Comparison of ENCODE assay signal across 8 cellular contexts in the genomic region with DNA sequence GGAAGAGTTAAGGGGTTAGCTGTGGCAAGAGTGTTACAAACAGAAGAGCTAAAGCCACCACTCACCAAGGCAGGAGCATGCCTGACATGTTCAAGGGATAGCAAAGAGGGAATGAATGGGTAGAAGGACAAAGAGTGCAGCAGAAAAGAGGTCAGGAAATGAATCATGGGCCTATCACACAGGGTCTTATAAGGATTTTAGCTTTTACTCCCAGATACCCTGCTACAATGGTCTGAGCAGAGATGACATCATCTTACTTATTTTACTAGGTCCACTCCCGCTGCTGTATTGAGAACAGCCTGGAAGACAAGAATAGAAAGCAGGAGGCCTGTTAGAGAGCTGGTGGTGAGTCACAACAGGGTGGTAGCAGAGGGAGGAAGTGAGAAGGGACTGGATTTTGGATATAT. TPM values are rescaled to one million over a fixed set of nuclear protein-coding genes. Genes with fewer than 3 reads are reported as not detected.
DNase-seq lines count a peak whose midpoint lies in the region; ATAC-seq and TF ChIP-seq lines count a peak whose summit lies in the region.

No MANE protein-coding gene starts in this region.

- peak overlapping the region; percentile 64 for H3K4me2 ChIP-seq in skeletal muscle satellite cell (ENCODE audit: low read length)

- H3K9me3 ChIP-seq in AG04450 (ENCODE audit: control insufficient read depth, insufficient read depth, low read length) (no peaks in the 10 kb centered on the region), skeletal muscle satellite cell (replicated peaks; ENCODE audit: low read length) (no peaks in the 10 kb centered on the region)

- DNase-seq in AG04450 (ENCODE audit: low read depth, low spot score): peak; percentile 77
- DNase-seq in SIG-M5 (lab: John Stamatoyannopoulos, UW): peak; percentile 4
- peak; percentile 71 to 92 for DNase-seq in foreskin keratinocyte
- DNase-seq in lower leg skin (ENCODE audit: low spot score in 2 of 2): no peak

- H3K36me3 ChIP-seq in skeletal muscle satellite cell (ENCODE audit: insufficient read depth, low read length): peaks cover 35% of the 10 kb centered on the region

- TF ChIP-seq CTCF in AG04450 (IDR thresholded peaks at IDR 0.05; ENCODE audit: low read depth, low read length): no peak
- no peak for TF ChIP-seq CTCF in foreskin keratinocyte (conservative IDR thresholded peaks at IDR 0.05)
- no peak for TF ChIP-seq CTCF in lower leg skin (IDR thresholded peaks at IDR 0.05)

- CTCF ChIA-PET in AG04450 (lab: Charles Lee): interaction anchor here (0.8 to 6.7 kb wide), 5 partner anchors 7 to 207 kb away, joined by 3 to 89 read pairs (median 8); a partner anchor contains a TSS

- TF ChIP-seq POLR2A in lower leg skin (IDR thresholded peaks at IDR 0.05): no peak

- H3K27me3 ChIP-seq in AG04450 (ENCODE audit: control insufficient read depth, insufficient read depth, low read length) (no peaks in the 10 kb centered on the region), foreskin keratinocyte (no peaks in the 10 kb centered on the region), skeletal muscle satellite cell (ENCODE audit: control insufficient read depth, insufficient read depth, low read length) (no peaks in the 10 kb centered on the region)

- POLR2A ChIA-PET in AG04450 (lab: Yijun Ruan, JAX): interaction anchor here (0.9 kb wide), 1 partner anchor 9 kb away, joined by 5 read pairs; no protein-coding TSS in a partner anchor

- H3K9ac ChIP-seq in skeletal muscle satellite cell (ENCODE audit: low read depth, low read length): peak overlapping the region; percentile 47

- H3K4me3 ChIP-seq in AG04450 (ENCODE audit: low read depth, low read length) (no peak overlapping the region), skeletal muscle satellite cell (ENCODE audit: low read length) (peak overlapping the region; percentile 11), lower leg skin (ENCODE audit: low read depth, poor library complexity, severe bottlenecking) (no peak overlapping the region)

- ATAC-seq in GM18868 (IDR thresholded peaks at IDR 0.05; ENCODE audit: unreplicated experiment) (peak; percentile 100), HG03066 (IDR thresholded peaks at IDR 0.05; ENCODE audit: low read depth, unreplicated experiment) (peak; percentile 95), foreskin keratinocyte (peak; percentile 99), GM19328 (IDR thresholded peaks at IDR 0.05; ENCODE audit: unreplicated experiment) (no peak)

- intact Hi-C loops in lower leg skin (cut with DNase I; ENCODE audit: low total_unique reads): no loop called here

- H3K4me1 ChIP-seq in foreskin keratinocyte (peaks cover 18% of the 10 kb centered on the region), skeletal muscle satellite cell (ENCODE audit: control insufficient read depth, insufficient read depth, low read length) (peaks cover 28% of the 10 kb centered on the region)

- peak overlapping the region; percentile 57 for H3K27ac ChIP-seq in AG04450 (ENCODE audit: low read depth, low read length)
- peak overlapping the region; percentile 33 for H3K27ac ChIP-seq in foreskin keratinocyte

- 68 to 72% methylated on average over 1 of the region's 1 CpG for WGBS in lower leg skin, 2 donors

RNA-seq across cellular contexts. Expression of a gene that starts 9.8 kb away (rescaled TPM):
- 9.1 and 10.0 TPM in 2 replicates for polyA plus RNA-seq in AG04450 (2011; rRNA removed)
- polyA minus RNA-seq in AG04450 (2011; rRNA and poly(A)+ RNA removed): 11.1 and 11.9 TPM in 2 replicates
- total RNA-seq in foreskin keratinocyte: 11.2 and 12.4 TPM in 2 replicates
- polyA plus RNA-seq in foreskin keratinocyte: 3.4 and 3.8 TPM in 2 replicates
- total RNA-seq in skeletal muscle satellite cell (2012; rRNA removed): 6.1 and 6.8 TPM in 2 replicates
- 10 to 100 TPM; 10.7 to 16.0 (median 13.3) TPM for total RNA-seq in lower leg skin

Comparison
In these comparisons a context has a peak if more than half of its experiments do, and no peak if none do; other contexts are left out.
1. DNase-seq: peak in AG04450 (single experiment), SIG-M5 (single experiment) and foreskin keratinocyte (2 of 2); none in lower leg skin (0 of 2).